Comparison of ENCODE assay signal across 8 cellular contexts in genomic region chr2:235605306-235605998, GRCh38.
A peak's percentile ranks its signal among the peaks of the same experiment; 100 is the strongest.
DNase-seq lines count a peak whose midpoint lies in the region; ATAC-seq and TF ChIP-seq lines count a peak whose summit lies in the region.

No MANE protein-coding gene starts in this region.

- H3K27me3 ChIP-seq in IMR-90 (ENCODE audit: control insufficient read depth, insufficient read depth, low read length) (no peaks in the 10 kb centered on the region), SJSA1 (replicated peaks) (no peaks in the 10 kb centered on the region), neuron (ENCODE audit: insufficient read depth, low read length) (no peaks in the 10 kb centered on the region)

- CTCF ChIA-PET in IMR-90 (lab: Yijun Ruan, JAX) = no interaction called here

- H3K9me3 ChIP-seq in IMR-90 (ENCODE audit: control insufficient read depth, insufficient read depth, low read length) = no peaks in the 10 kb centered on the region
- H3K9me3 ChIP-seq in SJSA1 (replicated peaks) = no peaks in the 10 kb centered on the region
- no peaks in the 10 kb centered on the region for H3K9me3 ChIP-seq in neuron (ENCODE audit: low read length)

- peak; percentile 98 for ATAC-seq in IMR-90 (ENCODE audit: low read depth)

- H3K4ac ChIP-seq in IMR-90 (ENCODE audit: low read depth, low read length) = no peak overlapping the region

- no peak overlapping the region for H2BK15ac ChIP-seq in IMR-90 (ENCODE audit: low read depth, low read length)

- H3K36me3 ChIP-seq in IMR-90 (ENCODE audit: control insufficient read depth, insufficient read depth, low read length) (no peaks in the 10 kb centered on the region), SJSA1 (no peaks in the 10 kb centered on the region), neuron (ENCODE audit: insufficient read depth, low read length) (no peaks in the 10 kb centered on the region)

- peak; percentile 94 for DNase-seq in IMR-90
- DNase-seq in SJSA1 (ENCODE audit: low read depth in 1 of 2, low spot score in 2 of 2) = peak; percentile 80 to 89
- peak; percentile 99 for DNase-seq in fibroblast of mammary gland (ENCODE audit: low read depth)
- DNase-seq in GM13976 (ENCODE audit: low spot score) = no peak
- no peak for DNase-seq in stimulated activated CD4-positive, alpha-beta T cell treated with anti-CD3 and anti-CD28 coated beads, Interleukin-4, amount 100 ng/mL, for 24 hours
- no peak for DNase-seq in activated CD4-positive, alpha-beta T cell treated with anti-CD3 and anti-CD28 coated beads, Interleukin-2, amount 50 U/mL, for 1 hour
- DNase-seq in NAMALWA (ENCODE audit: low spot score) = no peak

- H4K5ac ChIP-seq in IMR-90 (ENCODE audit: low read depth, low read length) = no peak overlapping the region

- dilution Hi-C loops in IMR-90 (cut with HindIII; ENCODE audit: low sequenced_read_pairs, unreplicated experiment) = no loop called here

- no peak overlapping the region for H4K91ac ChIP-seq in IMR-90 (ENCODE audit: insufficient read depth, low read depth, low read length)

- BruUV-seq in IMR-90 (replicated peaks; lab: Mats Ljungman, UMichigan) = no TSS peak

- no peak overlapping the region for H2AK9ac ChIP-seq in IMR-90 (replicated peaks; ENCODE audit: low read depth, low read length, poor library complexity)

- H2AK5ac ChIP-seq in IMR-90 (ENCODE audit: low read depth, low read length) = no peak overlapping the region

- POLR2A ChIA-PET in IMR-90 (lab: Charles Lee; ENCODE audit: unreplicated experiment) = no interaction called here

- H3K9me1 ChIP-seq in IMR-90 (ENCODE audit: insufficient read depth, low read length) = peaks cover 6% of the 10 kb centered on the region; the same call in 1 of the 2 replicates

- no peak overlapping the region for H2BK5ac ChIP-seq in IMR-90 (ENCODE audit: low read depth, low read length, poor library complexity, severe bottlenecking)

- H3K4me3 ChIP-seq in IMR-90 (ENCODE audit: insufficient read depth, low read depth, low read length) (no peak overlapping the region), SJSA1 (no peak overlapping the region), fibroblast of mammary gland (ENCODE audit: control insufficient read depth, low read depth, low read length) (peak overlapping the region; percentile 17), neuron (ENCODE audit: low read length) (peak overlapping the region; percentile 31)

- peaks cover 6% of the 10 kb centered on the region for H3K4me1 ChIP-seq in IMR-90 (ENCODE audit: control insufficient read depth, insufficient read depth, low read length)
- peaks cover 18% of the 10 kb centered on the region for H3K4me1 ChIP-seq in SJSA1 (replicated peaks)
- H3K4me1 ChIP-seq in neuron (ENCODE audit: insufficient read depth, low read length) = peaks cover 27% of the 10 kb centered on the region

- TF ChIP-seq CTCF in IMR-90 (conservative IDR thresholded peaks at IDR 0.05; ENCODE audit: low read depth, low read length) = no peak
- no peak for TF ChIP-seq CTCF in fibroblast of mammary gland (conservative IDR thresholded peaks at IDR 0.05; ENCODE audit: control insufficient read depth, insufficient read depth, low read depth, low read length)
- no peak for TF ChIP-seq CTCF in GM13976 (IDR thresholded peaks at IDR 0.05; ENCODE audit: borderline replicate concordance, control extremely low read depth, extremely low read depth, insufficient read depth, missing control alignments)

- TF ChIP-seq RAD21 in IMR-90 (IDR thresholded peaks at IDR 0.05; ENCODE audit: low read length) = no peak

- no peak overlapping the region; the same call in 1 of the 2 replicates for H3K14ac ChIP-seq in IMR-90 (replicated peaks; ENCODE audit: low read depth, low read length)

- H2BK120ac ChIP-seq in IMR-90 (ENCODE audit: low read depth, low read length) = no peak overlapping the region

- no peak overlapping the region for H4K8ac ChIP-seq in IMR-90 (ENCODE audit: low read depth in 2 of 2, low read length in 2 of 2)

- no peak overlapping the region for H3K9ac ChIP-seq in IMR-90 (ENCODE audit: low read depth, low read length)

- no peak overlapping the region for H3K18ac ChIP-seq in IMR-90 (ENCODE audit: low read depth, low read length)

- TF ChIP-seq POLR2A in IMR-90 (IDR thresholded peaks at IDR 0.05; ENCODE audit: low read depth, low read length) = no peak

- H2AFZ ChIP-seq in IMR-90 (replicated peaks; ENCODE audit: low read length, poor library complexity) (no peak overlapping the region), neuron (ENCODE audit: low read depth, low read length) (no peak overlapping the region)

- peaks cover 49% of the 10 kb centered on the region for H4K20me1 ChIP-seq in IMR-90 (ENCODE audit: insufficient read depth, low read length)

- peaks cover 16 to 62% of the 10 kb centered on the region in 2 experiments; a peak in 3 of 4 replicates for H3K79me1 ChIP-seq in IMR-90 (ENCODE audit: low read depth in 1 of 2, low read length in 2 of 2)

- H3K23ac ChIP-seq in IMR-90 (ENCODE audit: low read depth, low read length) = no peak overlapping the region

- in situ Hi-C loops in IMR-90 (cut with MboI; ENCODE audit: low sequenced_read_pairs) (loop anchor here (25.0 kb wide), 1 partner anchor 557 kb away; the partner anchor contains the start of gene GBX2), GM13976 (cut with MboI; ENCODE audit: low sequenced_read_pairs, unreplicated experiment) (no loop called here)

- H3K4me2 ChIP-seq in IMR-90 (ENCODE audit: low read depth, low read length) = peak overlapping the region; percentile 44

- intact Hi-C loops in IMR-90 (cut with micrococcal nuclease) = loop anchor here (2.0 kb wide), 1 partner anchor 61 kb away; no protein-coding TSS in a partner anchor

- H3K27ac ChIP-seq in IMR-90 (ENCODE audit: insufficient read depth, low read length) = no peak overlapping the region
- peak overlapping the region; percentile 35 for H3K27ac ChIP-seq in SJSA1

- no peak overlapping the region for H3K56ac ChIP-seq in IMR-90 (ENCODE audit: extremely low read depth, insufficient read depth, low read length)

- 52% methylated on average over 9 of the region's 22 CpGs; no CpG with 5 or more reads in 1 of the 2 experiments for WGBS in IMR-90 (ENCODE audit: extremely low coverage in 2 of 2, insufficient read length in 1 of 2), 2 experiments

- no peak overlapping the region for H2BK20ac ChIP-seq in IMR-90 (ENCODE audit: low read depth, low read length)

TF ChIP-seq in IMR-90, 13 proteins besides CTCF, POLR2A, EP300 and RAD21:
- TF ChIP-seq ELK1 (IDR thresholded peaks at IDR 0.05; ENCODE audit: borderline replicate concordance, low read depth, low read length) = no peak
- TF ChIP-seq CEBPB (IDR thresholded peaks at IDR 0.05; ENCODE audit: low read depth, low read length) = peak; percentile 83
- TF ChIP-seq SMC3 (IDR thresholded peaks at IDR 0.05; ENCODE audit: low read depth, low read length) = no peak
- no peak for TF ChIP-seq RCOR1 (IDR thresholded peaks at IDR 0.05; ENCODE audit: insufficient replicate concordance, low read length)
- no peak for TF ChIP-seq FOS (IDR thresholded peaks at IDR 0.05; ENCODE audit: low read depth, low read length)
- TF ChIP-seq USF2 (IDR thresholded peaks at IDR 0.05; ENCODE audit: low read depth, low read length) = no peak
- TF ChIP-seq CHD1 (IDR thresholded peaks at IDR 0.05; ENCODE audit: low read depth, low read length) = no peak
- peak; percentile 24; the same call in 1 of the 2 replicates for TF ChIP-seq NFE2L2 (IDR thresholded peaks at IDR 0.05; ENCODE audit: low read depth, low read length)
- TF ChIP-seq BHLHE40 (IDR thresholded peaks at IDR 0.05; ENCODE audit: low read depth, low read length) = 0 out of 2 replicates have a peak, but pooled peaks have one; percentile 10
- TF ChIP-seq MXI1 (IDR thresholded peaks at IDR 0.05; ENCODE audit: borderline replicate concordance, low read depth, low read length) = peak; percentile 75; the same call in 1 of the 2 replicates
- peak; percentile 81 for TF ChIP-seq RFX5 (IDR thresholded peaks at IDR 0.05; ENCODE audit: low read depth, low read length)
- no peak for TF ChIP-seq MAZ (IDR thresholded peaks at IDR 0.05; ENCODE audit: borderline replicate concordance, low read depth, low read length)
- peak; percentile 82 for TF ChIP-seq MAFK (IDR thresholded peaks at IDR 0.05; ENCODE audit: low read depth, low read length)

Comparison
In these comparisons a context has a peak if more than half of its experiments do, and no peak if none do; other contexts are left out.
1. DNase-seq: peak in IMR-90 (single experiment), SJSA1 (2 of 2) and fibroblast of mammary gland (single experiment); none in GM13976 (single experiment), stimulated activated CD4-positive, alpha-beta T cell treated with anti-CD3 and anti-CD28 coated beads, Interleukin-4, amount 100 ng/mL, for 24 hours (single experiment), activated CD4-positive, alpha-beta T cell treated with anti-CD3 and anti-CD28 coated beads, Interleukin-2, amount 50 U/mL, for 1 hour (single experiment) and NAMALWA (single experiment).
2. H3K4me3 ChIP-seq: peak in fibroblast of mammary gland (single experiment) and neuron (single experiment); none in IMR-90 (single experiment) and SJSA1 (single experiment).